22 cellular contexts compared by ENCODE assay signal in genomic region chr20:37686762-37687477, GRCh38. TPM values are rescaled to one million over a fixed set of nuclear protein-coding genes. Genes with fewer than 3 reads are reported as not detected.
A peak's percentile ranks its signal among the peaks of the same experiment; 100 is the strongest.
DNase-seq lines count a peak whose midpoint lies in the region; ATAC-seq and TF ChIP-seq lines count a peak whose summit lies in the region.
"Had no signal": no experiment of that assay in that cellular context is flagged by ENCODE, and none has a peak within 500 bp of the region (broad histone marks: within the 10 kb centered on the region; RNA-seq: fewer than 3 reads in every experiment).

No MANE protein-coding gene starts in this region.

- H3K36me3 Mint-ChIP-seq in activated CD8-positive, alpha-beta memory T cell treated with anti-CD3 and anti-CD28 coated beads, Interleukin-2, amount 10 ng/mL, durations not matched to agents 7 days and 5 days = peaks cover 2% of the 10 kb centered on the region
- H3K36me3 Mint-ChIP-seq in naive thymus-derived CD8-positive, alpha-beta T cell = no peaks in the 10 kb centered on the region
- H3K36me3 Mint-ChIP-seq: activated naive CD8-positive, alpha-beta T cell treated with anti-CD3 and anti-CD28 coated beads, Interleukin-2, amount 10 ng/mL, durations not matched to agents 7 days and 5 days; neural progenitor cell had no signal

- H3K56ac ChIP-seq in IMR-90 (ENCODE audit: extremely low read depth, insufficient read depth, low read length) = no peak overlapping the region

- H3K27ac ChIP-seq in IMR-90 (ENCODE audit: insufficient read depth, low read length) (no peak overlapping the region), mammary epithelial cell (ENCODE audit: insufficient read depth, low read depth, low read length) (no peak overlapping the region), osteoblast (ENCODE audit: low read depth, low read length) (peak overlapping the region; percentile 38)
- H3K27ac ChIP-seq: C4-2B, cardiac muscle cell, KMS-11, neural progenitor cell, right atrium auricular region, stomach had no signal

- no CpG with 5 or more reads among the region's 2 CpGs for WGBS in IMR-90 (ENCODE audit: extremely low coverage in 2 of 2, insufficient read length in 1 of 2), 2 experiments
- WGBS in mammary epithelial cell (ENCODE audit: low coverage, missing lambda C conversion rate) = 91% methylated on average over 2 of the region's 2 CpGs

- H3K27ac Mint-ChIP-seq in activated CD8-positive, alpha-beta memory T cell treated with anti-CD3 and anti-CD28 coated beads, Interleukin-2, amount 10 ng/mL, durations not matched to agents 7 days and 5 days = no peak overlapping the region
- no peak overlapping the region for H3K27ac Mint-ChIP-seq in naive thymus-derived CD8-positive, alpha-beta T cell
- H3K27ac Mint-ChIP-seq: activated naive CD8-positive, alpha-beta T cell treated with anti-CD3 and anti-CD28 coated beads, Interleukin-2, amount 10 ng/mL, durations not matched to agents 7 days and 5 days; H9; neural progenitor cell had no signal

- peaks cover 10% of the 10 kb centered on the region for H3K27me3 ChIP-seq in IMR-90 (ENCODE audit: control insufficient read depth, insufficient read depth, low read length)
- no peaks in the 10 kb centered on the region for H3K27me3 ChIP-seq in mammary epithelial cell (ENCODE audit: insufficient read depth, low read length)
- H3K27me3 ChIP-seq in osteoblast (ENCODE audit: insufficient read depth, low read length) = no peaks in the 10 kb centered on the region
- H3K27me3 ChIP-seq: right atrium auricular region had no signal

- ATAC-seq in activated CD8-positive, alpha-beta memory T cell treated with anti-CD3 and anti-CD28 coated beads, Interleukin-2, amount 10 ng/mL, durations not matched to agents 7 days and 5 days = peak; percentile 53
- ATAC-seq in IMR-90 (ENCODE audit: low read depth) (no peak), HG03175 (IDR thresholded peaks at IDR 0.05; ENCODE audit: unreplicated experiment) (no peak)
- no peak for ATAC-seq in naive thymus-derived CD8-positive, alpha-beta T cell
- ATAC-seq: Right ventricle myocardium inferior had no signal

- peaks cover 2% of the 10 kb centered on the region; the same call in 1 of the 2 replicates for H3K9me3 ChIP-seq in IMR-90 (ENCODE audit: control insufficient read depth, insufficient read depth, low read length)
- H3K9me3 ChIP-seq in mammary epithelial cell (replicated peaks; ENCODE audit: insufficient read depth, low read length) = no peaks in the 10 kb centered on the region
- peaks cover 2% of the 10 kb centered on the region for H3K9me3 ChIP-seq in osteoblast (ENCODE audit: low read depth, low read length)
- H3K9me3 ChIP-seq: right atrium auricular region, stomach had no signal

- H2AK9ac ChIP-seq in IMR-90 (replicated peaks; ENCODE audit: low read depth, low read length, poor library complexity) = no peak overlapping the region

- H2AK5ac ChIP-seq in IMR-90 (ENCODE audit: low read depth, low read length) = no peak overlapping the region

- H3K4ac ChIP-seq in IMR-90 (ENCODE audit: low read depth, low read length) = no peak overlapping the region

- no peak for TF ChIP-seq RAD21 in IMR-90 (IDR thresholded peaks at IDR 0.05; ENCODE audit: low read length)

- dilution Hi-C loops in IMR-90 (cut with HindIII; ENCODE audit: low sequenced_read_pairs, unreplicated experiment) (no loop called here), mammary epithelial cell (cut with HindIII; ENCODE audit: low sequenced_read_pairs) (no loop called here)

- H3K79me1 ChIP-seq in IMR-90 (ENCODE audit: low read depth in 1 of 2, low read length in 2 of 2) = no peaks in the 10 kb centered on the region

- H4K5ac ChIP-seq in IMR-90 (ENCODE audit: low read depth, low read length) = no peak overlapping the region

- TF ChIP-seq CTCF in IMR-90 (conservative IDR thresholded peaks at IDR 0.05; ENCODE audit: low read depth, low read length) = no peak
- TF ChIP-seq CTCF in mammary epithelial cell (conservative IDR thresholded peaks at IDR 0.05 in 1 of 2, IDR thresholded peaks at IDR 0.05 in 1 of 2; ENCODE audit: extremely low read depth in 1 of 2, insufficient read depth in 1 of 2, low read depth in 1 of 2, low read length in 2 of 2) = no peak
- TF ChIP-seq CTCF in osteoblast (IDR thresholded peaks at IDR 0.05; ENCODE audit: extremely low read depth, low read depth, low read length) = no peak

- H3K36me3 ChIP-seq in IMR-90 (ENCODE audit: control insufficient read depth, insufficient read depth, low read length) = no peaks in the 10 kb centered on the region
- no peaks in the 10 kb centered on the region for H3K36me3 ChIP-seq in mammary epithelial cell (ENCODE audit: insufficient read depth, low read length)
- no peaks in the 10 kb centered on the region for H3K36me3 ChIP-seq in osteoblast (ENCODE audit: insufficient read depth, low read length)
- H3K36me3 ChIP-seq: cardiac muscle cell, neural progenitor cell, right atrium auricular region, stomach had no signal

- H3K23ac ChIP-seq in IMR-90 (ENCODE audit: low read depth, low read length) = no peak overlapping the region

- no peak overlapping the region for H3K4me3 Mint-ChIP-seq in activated CD8-positive, alpha-beta memory T cell treated with anti-CD3 and anti-CD28 coated beads, Interleukin-2, amount 10 ng/mL, durations not matched to agents 7 days and 5 days
- H3K4me3 Mint-ChIP-seq in naive thymus-derived CD8-positive, alpha-beta T cell = no peak overlapping the region
- H3K4me3 Mint-ChIP-seq: activated naive CD8-positive, alpha-beta T cell treated with anti-CD3 and anti-CD28 coated beads, Interleukin-2, amount 10 ng/mL, durations not matched to agents 7 days and 5 days; H9; neural progenitor cell had no signal

- no peak overlapping the region for H3K9ac ChIP-seq in IMR-90 (ENCODE audit: low read depth, low read length)
- H3K9ac ChIP-seq in mammary epithelial cell (ENCODE audit: insufficient read depth, low read length) = no peak overlapping the region
- H3K9ac ChIP-seq: KMS-11, neural progenitor cell had no signal

- H3K4me2 ChIP-seq in IMR-90 (ENCODE audit: low read depth, low read length) (no peak overlapping the region), mammary epithelial cell (ENCODE audit: insufficient read depth, low read depth, low read length) (no peak overlapping the region), osteoblast (ENCODE audit: insufficient read depth, low read length) (no peak overlapping the region)
- H3K4me2 ChIP-seq: KMS-11, neural progenitor cell had no signal

- no peak overlapping the region for H3K14ac ChIP-seq in IMR-90 (replicated peaks; ENCODE audit: low read depth, low read length)

- H4K20me1 ChIP-seq in IMR-90 (ENCODE audit: insufficient read depth, low read length) = no peaks in the 10 kb centered on the region
- H4K20me1 ChIP-seq in mammary epithelial cell (ENCODE audit: insufficient read depth, low read length) = no peaks in the 10 kb centered on the region
- H4K20me1 ChIP-seq in osteoblast (ENCODE audit: insufficient read depth, low read length) = no peaks in the 10 kb centered on the region

- H3K27me3 Mint-ChIP-seq in activated CD8-positive, alpha-beta memory T cell treated with anti-CD3 and anti-CD28 coated beads, Interleukin-2, amount 10 ng/mL, durations not matched to agents 7 days and 5 days = peaks cover 17% of the 10 kb centered on the region
- H3K27me3 Mint-ChIP-seq in naive thymus-derived CD8-positive, alpha-beta T cell = peaks cover 6 to 29% (median 24%) of the 10 kb centered on the region in 5 donors

- intact Hi-C loops in IMR-90 (cut with micrococcal nuclease) = no loop called here
- intact Hi-C loops in mammary epithelial cell (cut with micrococcal nuclease) = no loop called here

- no peak overlapping the region for H2BK120ac ChIP-seq in IMR-90 (ENCODE audit: low read depth, low read length)

- no peak overlapping the region for H4K91ac ChIP-seq in IMR-90 (ENCODE audit: insufficient read depth, low read depth, low read length)

- no peak overlapping the region for H2BK5ac ChIP-seq in IMR-90 (ENCODE audit: low read depth, low read length, poor library complexity, severe bottlenecking)

- TF ChIP-seq POLR2A in IMR-90 (IDR thresholded peaks at IDR 0.05; ENCODE audit: low read depth, low read length) = no peak

- H3K9me1 ChIP-seq in IMR-90 (ENCODE audit: insufficient read depth, low read length) = no peaks in the 10 kb centered on the region

- peaks cover 4% of the 10 kb centered on the region for H3K9me3 Mint-ChIP-seq in activated CD8-positive, alpha-beta memory T cell treated with anti-CD3 and anti-CD28 coated beads, Interleukin-2, amount 10 ng/mL, durations not matched to agents 7 days and 5 days (ENCODE audit: low read depth)
- H3K9me3 Mint-ChIP-seq in naive thymus-derived CD8-positive, alpha-beta T cell = no peaks in the 10 kb centered on the region
- H3K9me3 Mint-ChIP-seq: activated naive CD8-positive, alpha-beta T cell treated with anti-CD3 and anti-CD28 coated beads, Interleukin-2, amount 10 ng/mL, durations not matched to agents 7 days and 5 days; H9; neural progenitor cell had no signal

- H4K8ac ChIP-seq in IMR-90 (ENCODE audit: low read depth in 2 of 2, low read length in 2 of 2) = no peak overlapping the region

- CTCF ChIA-PET in activated CD8-positive, alpha-beta memory T cell treated with anti-CD3 and anti-CD28 coated beads, Interleukin-2, amount 10 ng/mL, durations not matched to agents 7 days and 5 days (lab: Charles Lee) = interaction anchor here (1.4 kb wide), 1 partner anchor 306 kb away, joined by 4 read pairs; no protein-coding TSS in a partner anchor
- CTCF ChIA-PET in IMR-90 (lab: Yijun Ruan, JAX) = no interaction called here
- CTCF ChIA-PET in mammary epithelial cell (lab: Charles Lee; ENCODE audit: low non-redundant PET) = no interaction called here

- H3K79me2 ChIP-seq in mammary epithelial cell (ENCODE audit: insufficient read depth, low read length) (no peaks in the 10 kb centered on the region), osteoblast (ENCODE audit: insufficient read depth, low read length) (no peaks in the 10 kb centered on the region)

- DNase-seq in activated CD8-positive, alpha-beta memory T cell treated with anti-CD3 and anti-CD28 coated beads, Interleukin-2, amount 10 ng/mL, durations not matched to agents 7 days and 5 days = no peak
- no peak for DNase-seq in activated CD8-positive, alpha-beta memory T cell treated with anti-CD3 and anti-CD28 coated beads for 24 hours
- DNase-seq in IMR-90 = peak; percentile 20
- DNase-seq in mammary epithelial cell = peak; percentile 59
- DNase-seq in osteoblast (ENCODE audit: insufficient read length, low spot score, missing footprints) = peak; percentile 52
- no peak for DNase-seq in NCI-H2196 treated with DMSO at 0.1 percent for 48 hours (lab: John Stamatoyannopoulos, UW; ENCODE audit: unreplicated experiment)
- no peak for DNase-seq in naive thymus-derived CD8-positive, alpha-beta T cell
- DNase-seq: activated CD8-positive, alpha-beta memory T cell treated with anti-CD3 and anti-CD28 coated beads, Interleukin-2, amount 50 U/mL, for 48 hours; activated naive CD8-positive, alpha-beta T cell treated with anti-CD3 and anti-CD28 coated beads, Interleukin-2, amount 10 ng/mL, durations not matched to agents 7 days and 5 days; DMS79; H9; NCI-H1417 treated with DMSO at 0.1 percent for 48 hours; NCI-H345; stomach; T-helper 2 cell had no signal

- H2AFZ ChIP-seq in IMR-90 (replicated peaks; ENCODE audit: low read length, poor library complexity) = no peak overlapping the region
- no peak overlapping the region for H2AFZ ChIP-seq in mammary epithelial cell (ENCODE audit: low read depth, low read length)
- no peak overlapping the region for H2AFZ ChIP-seq in osteoblast (ENCODE audit: low read length)
- H2AFZ ChIP-seq: neural progenitor cell had no signal

- H2BK15ac ChIP-seq in IMR-90 (ENCODE audit: low read depth, low read length) = no peak overlapping the region

- BruUV-seq in IMR-90 (replicated peaks; lab: Mats Ljungman, UMichigan) (no TSS peak), mammary epithelial cell (replicated peaks; lab: Mats Ljungman, UMichigan) (no TSS peak)

- no peak overlapping the region for H2BK20ac ChIP-seq in IMR-90 (ENCODE audit: low read depth, low read length)

- no peak overlapping the region for H3K4me3 ChIP-seq in IMR-90 (ENCODE audit: insufficient read depth, low read depth, low read length)
- no peak overlapping the region for H3K4me3 ChIP-seq in mammary epithelial cell (replicated peaks in 1 of 3; ENCODE audit: insufficient read depth in 1 of 3, low read depth in 2 of 3, low read length in 3 of 3)
- no peak overlapping the region for H3K4me3 ChIP-seq in osteoblast (ENCODE audit: insufficient read depth, low read length)
- H3K4me3 ChIP-seq: cardiac muscle cell, neural progenitor cell, right atrium auricular region, stomach had no signal

- POLR2A ChIA-PET in IMR-90 (lab: Charles Lee; ENCODE audit: unreplicated experiment) = no interaction called here
- POLR2A ChIA-PET in naive thymus-derived CD8-positive, alpha-beta T cell (lab: Charles Lee) = no interaction called here

- in situ Hi-C loops in IMR-90 (cut with MboI; ENCODE audit: low sequenced_read_pairs) = no loop called here
- in situ Hi-C loops in mammary epithelial cell (cut with MboI; ENCODE audit: low sequenced_read_pairs in 2 of 2) = no loop called here

- H3K4me1 Mint-ChIP-seq in activated CD8-positive, alpha-beta memory T cell treated with anti-CD3 and anti-CD28 coated beads, Interleukin-2, amount 10 ng/mL, durations not matched to agents 7 days and 5 days = peaks cover 17% of the 10 kb centered on the region
- H3K4me1 Mint-ChIP-seq in naive thymus-derived CD8-positive, alpha-beta T cell = no peaks in the 10 kb centered on the region

- no peak overlapping the region for H3K18ac ChIP-seq in IMR-90 (ENCODE audit: low read depth, low read length)

- H3K4me1 ChIP-seq in IMR-90 (ENCODE audit: control insufficient read depth, insufficient read depth, low read length) (no peaks in the 10 kb centered on the region), mammary epithelial cell (ENCODE audit: insufficient read depth, low read length) (no peaks in the 10 kb centered on the region), osteoblast (ENCODE audit: insufficient read depth, low read length) (peaks cover 13% of the 10 kb centered on the region)
- H3K4me1 ChIP-seq: neural progenitor cell, right atrium auricular region, stomach had no signal

RNA-seq across cellular contexts. Expression of gene CTNNBL1, which starts 6.9 kb away (rescaled TPM):
- total RNA-seq in activated CD8-positive, alpha-beta memory T cell treated with anti-CD3 and anti-CD28 coated beads, Interleukin-2, amount 10 ng/mL, durations not matched to agents 7 days and 5 days = 10 to 100 TPM; 79.8 to 90.2 TPM
- total RNA-seq in IMR-90 (2012; rRNA removed) = 29.2 and 34.1 TPM in 2 replicates
- 29.9 and 30.2 TPM in 2 replicates for polyA plus RNA-seq in IMR-90 (2012; rRNA removed)
- polyA plus RNA-seq in IMR-90 (2012; cell fraction: cytosol; rRNA removed) = 16.1 and 17.8 TPM in 2 replicates
- polyA plus RNA-seq in IMR-90 (2012; cell fraction: nucleus; rRNA removed; ENCODE audit: low replicate concordance) = 5.2 and 16.0 TPM in 2 replicates
- 10 to 100 TPM; 15.8 to 58.2 TPM for total RNA-seq in mammary epithelial cell
- 32.1 TPM for polyA plus RNA-seq in mammary epithelial cell
- polyA minus RNA-seq in mammary epithelial cell = 30.6 TPM
- total RNA-seq in osteoblast = 19.5 and 23.0 TPM in 2 replicates
- 10 to 100 TPM; 46.9 to 47.5 TPM for total RNA-seq in naive thymus-derived CD8-positive, alpha-beta T cell
- polyA plus RNA-seq in naive thymus-derived CD8-positive, alpha-beta T cell = 10 to 100 TPM; 85.1 to 95.8 (median 90.3) TPM

Comparison
In these comparisons a context has a peak if more than half of its experiments do, and no peak if none do; other contexts are left out.
1. DNase-seq: peak in IMR-90 (single experiment), mammary epithelial cell (single experiment) and osteoblast (single experiment); none in activated CD8-positive, alpha-beta memory T cell treated with anti-CD3 and anti-CD28 coated beads, Interleukin-2, amount 10 ng/mL, durations not matched to agents 7 days and 5 days (single experiment), activated CD8-positive, alpha-beta memory T cell treated with anti-CD3 and anti-CD28 coated beads for 24 hours (single experiment), NCI-H2196 treated with DMSO at 0.1 percent for 48 hours (single experiment) and naive thymus-derived CD8-positive, alpha-beta T cell (0 of 10).